Comparison of ENCODE assay signal across 10 cellular contexts in genomic region chr1:169890761-169891538, GRCh38. TPM values are rescaled to one million over a fixed set of nuclear protein-coding genes. Genes with fewer than 3 reads are reported as not detected.
DNase-seq lines count a peak whose midpoint lies in the region; ATAC-seq and TF ChIP-seq lines count a peak whose summit lies in the region.
"Had no signal": no experiment of that assay in that cellular context is flagged by ENCODE, and none has a peak within 500 bp of the region (broad histone marks: within the 10 kb centered on the region; RNA-seq: fewer than 3 reads in every experiment).

No MANE protein-coding gene starts in this region.

- DNase-seq in M059J (ENCODE audit: low read depth) (peak; percentile 31), natural killer cell (no peak), gastrocnemius medialis (no peak), AG20443 (ENCODE audit: low spot score) (no peak), NCI-H345 (lab: John Stamatoyannopoulos, UW) (no peak)

- no peak overlapping the region for H3K27ac ChIP-seq in gastrocnemius medialis
- H3K27ac ChIP-seq: neutrophil, SK-N-MC had no signal

- H3K36me3 Mint-ChIP-seq in activated naive CD4-positive, alpha-beta T cell treated with anti-CD3 and anti-CD28 coated beads, Interleukin-2, amount 50 U/mL, for 24 hours: peaks cover 10% of the 10 kb centered on the region
- peaks cover 8% of the 10 kb centered on the region for H3K36me3 Mint-ChIP-seq in natural killer cell

- no peaks in the 10 kb centered on the region for H3K27me3 ChIP-seq in gastrocnemius medialis
- H3K27me3 ChIP-seq: neutrophil had no signal

- peak overlapping the region; percentile 89 for H3K27ac Mint-ChIP-seq in activated naive CD4-positive, alpha-beta T cell treated with anti-CD3 and anti-CD28 coated beads, Interleukin-2, amount 50 U/mL, for 24 hours
- peak overlapping the region; percentile 100 for H3K27ac Mint-ChIP-seq in natural killer cell

- H3K27me3 Mint-ChIP-seq in activated naive CD4-positive, alpha-beta T cell treated with anti-CD3 and anti-CD28 coated beads, Interleukin-2, amount 50 U/mL, for 24 hours: no peaks in the 10 kb centered on the region
- peaks cover 0 to 4% of the 10 kb centered on the region in 2 donors for H3K27me3 Mint-ChIP-seq in natural killer cell (ENCODE audit: low read depth in 2 of 2)

- peaks cover 0 to 24% of the 10 kb centered on the region in 2 donors for H3K36me3 ChIP-seq in gastrocnemius medialis

- no peaks in the 10 kb centered on the region for H3K9me3 ChIP-seq in gastrocnemius medialis
- H3K9me3 ChIP-seq: neutrophil had no signal

- peaks cover 56% of the 10 kb centered on the region for H3K4me1 Mint-ChIP-seq in activated naive CD4-positive, alpha-beta T cell treated with anti-CD3 and anti-CD28 coated beads, Interleukin-2, amount 50 U/mL, for 24 hours
- peaks cover 46 to 49% of the 10 kb centered on the region in 2 donors for H3K4me1 Mint-ChIP-seq in natural killer cell

- ATAC-seq in GM18858 (IDR thresholded peaks at IDR 0.05; ENCODE audit: unreplicated experiment) (peak; percentile 26), natural killer cell (peak in 2 of 3 donors; percentile 9 to 31), gastrocnemius medialis (no peak), HG03521 (IDR thresholded peaks at IDR 0.05; ENCODE audit: unreplicated experiment) (no peak)

- H3K4me3 Mint-ChIP-seq in activated naive CD4-positive, alpha-beta T cell treated with anti-CD3 and anti-CD28 coated beads, Interleukin-2, amount 50 U/mL, for 24 hours: peak overlapping the region; percentile 87
- peak overlapping the region; percentile 78 for H3K4me3 Mint-ChIP-seq in natural killer cell

- no peak overlapping the region for H3K4me3 ChIP-seq in gastrocnemius medialis
- H3K4me3 ChIP-seq: SK-N-MC had no signal

- in situ Hi-C loops in gastrocnemius medialis (cut with MboI; ENCODE audit: low sequenced_read_pairs in 4 of 4): loop anchor here in 1 of 4 donors (10.0 kb wide), 1 partner anchor 96 kb away; the partner anchor contains the start of gene METTL18

- H3K4me1 ChIP-seq in gastrocnemius medialis: peaks cover 11 to 24% of the 10 kb centered on the region in 2 donors

- TF ChIP-seq POLR2A in gastrocnemius medialis (IDR thresholded peaks at IDR 0.05): no peak

- TF ChIP-seq CTCF in natural killer cell (IDR thresholded peaks at IDR 0.05) (no peak), gastrocnemius medialis (IDR thresholded peaks at IDR 0.05 in 4 of 5, conservative IDR thresholded peaks at IDR 0.05 in 1 of 5) (no peak)

- H3K9me3 Mint-ChIP-seq in activated naive CD4-positive, alpha-beta T cell treated with anti-CD3 and anti-CD28 coated beads, Interleukin-2, amount 50 U/mL, for 24 hours: no peaks in the 10 kb centered on the region
- no peaks in the 10 kb centered on the region for H3K9me3 Mint-ChIP-seq in natural killer cell

- intact Hi-C loops in natural killer cell (cut with micrococcal nuclease) (loop anchor here (5.0 kb wide), 4 partner anchors 199 to 1891 kb away; partner anchors contain the start of genes GORAB, METTL13 and PRRC2C), gastrocnemius medialis (cut with DNase I; ENCODE audit: low total_unique reads) (loop anchor here (5.0 to 10.0 kb wide), 4 partner anchors 776 to 1854 kb away; partner anchors contain the start of genes FMO4 and VAMP4)

RNA-seq across cellular contexts. Expression of gene SCYL3, which starts 2.7 kb away (rescaled TPM):
- 2.9 and 7.8 TPM in 2 replicates for total RNA-seq in M059J (2014; rRNA removed; shearing (Covaris generic))
- total RNA-seq in natural killer cell: 10 to 100 TPM in 1 of 3 donors, 1 to 10 TPM in 2; 6.0 to 12.3 (median 7.0) TPM
- 10 to 100 TPM in 3 of 4 donors, 1 to 10 TPM in 1; 6.2 to 14.3 (median 12.8) TPM for total RNA-seq in gastrocnemius medialis

Comparison
In these comparisons a context has a peak if more than half of its experiments do, and no peak if none do; other contexts are left out.
1. ATAC-seq: peak in GM18858 (single experiment) and natural killer cell (2 of 3); none in gastrocnemius medialis (0 of 2) and HG03521 (single experiment).